Comparison of ENCODE assay signal across 13 cellular contexts in the genomic region with DNA sequence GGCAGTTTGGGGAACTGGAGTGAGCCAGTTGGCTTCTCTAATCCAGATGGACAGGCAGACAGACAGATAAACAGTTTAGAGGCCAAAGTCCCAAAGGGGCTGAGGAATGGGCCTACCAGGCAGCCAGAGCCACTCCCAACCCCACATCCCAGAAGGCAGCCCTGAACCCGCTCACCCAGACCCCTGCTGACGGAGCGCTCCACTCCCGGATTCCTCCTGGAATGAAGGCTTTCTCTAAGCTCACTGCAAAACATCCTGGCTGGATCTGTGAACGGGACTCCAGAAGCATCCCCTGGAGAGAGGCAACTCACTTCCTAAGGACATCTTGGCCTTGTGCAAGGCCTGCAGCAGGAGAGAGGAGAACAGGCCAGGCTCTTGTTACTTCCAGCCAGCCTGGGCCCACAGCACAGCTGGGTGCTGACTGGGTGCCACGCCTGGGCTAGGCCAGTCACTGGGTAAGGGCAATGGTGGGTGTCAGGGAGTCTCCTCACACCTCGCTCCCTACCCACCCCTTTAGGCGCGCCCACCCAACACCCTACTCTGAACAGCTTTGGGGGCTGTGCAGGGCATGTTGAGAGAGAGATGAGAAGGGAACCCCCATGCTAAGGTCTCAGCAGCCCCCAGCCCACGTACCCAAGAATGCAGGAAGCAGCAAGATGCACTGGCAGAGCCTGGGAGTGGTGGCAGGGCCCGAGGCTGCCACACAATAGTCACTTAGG.
DNase-seq lines count a peak whose midpoint lies in the region; ATAC-seq and TF ChIP-seq lines count a peak whose summit lies in the region.
"Had no signal": no experiment of that assay in that cellular context is flagged by ENCODE, and none has a peak within 500 bp of the region (broad histone marks: within the 10 kb centered on the region; RNA-seq: fewer than 3 reads in every experiment).

No MANE protein-coding gene starts in this region.

- no peaks in the 10 kb centered on the region for H3K4me1 ChIP-seq in HEK293 (ENCODE audit: control insufficient read depth, insufficient read depth, low read length)
- H3K4me1 ChIP-seq in colonic mucosa = no peaks in the 10 kb centered on the region
- H3K4me1 ChIP-seq: left lung had no signal

- H3K27ac ChIP-seq in HEK293 (ENCODE audit: extremely low read depth, low read depth, low read length) (no peak overlapping the region), colonic mucosa (no peak overlapping the region)
- H3K27ac ChIP-seq: left lung had no signal

- no peaks in the 10 kb centered on the region for H3K27me3 Mint-ChIP-seq in naive thymus-derived CD8-positive, alpha-beta T cell

- no peaks in the 10 kb centered on the region for H3K4me1 Mint-ChIP-seq in naive thymus-derived CD8-positive, alpha-beta T cell
- H3K4me1 Mint-ChIP-seq: B cell had no signal

- H3K9me3 Mint-ChIP-seq in naive thymus-derived CD8-positive, alpha-beta T cell = no peaks in the 10 kb centered on the region

- no peaks in the 10 kb centered on the region for H3K36me3 Mint-ChIP-seq in naive thymus-derived CD8-positive, alpha-beta T cell

- H3K4me3 ChIP-seq in HEK293 (ENCODE audit: low read depth, low read length) (no peak overlapping the region), colonic mucosa (no peak overlapping the region)
- H3K4me3 ChIP-seq: left lung had no signal

- POLR2A ChIA-PET in HEK293 (lab: Yijun Ruan, JAX) = no interaction called here
- POLR2A ChIA-PET in naive thymus-derived CD8-positive, alpha-beta T cell (lab: Charles Lee) = no interaction called here

- CTCF ChIA-PET in HEK293 (lab: Yijun Ruan, JAX) = no interaction called here

- no peaks in the 10 kb centered on the region for H3K27me3 ChIP-seq in colonic mucosa
- H3K27me3 ChIP-seq: left lung had no signal

- intact Hi-C loops in colonic mucosa (cut with DNase I) = no loop called here
- intact Hi-C loops in sciatic nerve (cut with DNase I) = no loop called here

- H3K9ac ChIP-seq in colonic mucosa (ENCODE audit: low read depth in 2 of 2, low read length in 2 of 2) = no peak overlapping the region

- peak; percentile 95 for ATAC-seq in sciatic nerve
- no peak for ATAC-seq in naive thymus-derived CD8-positive, alpha-beta T cell
- no peak for ATAC-seq in HG03139 (IDR thresholded peaks at IDR 0.05; ENCODE audit: unreplicated experiment)
- ATAC-seq: left lung had no signal

- DNase-seq in colonic mucosa = peak; percentile 22
- peak; percentile 55 for DNase-seq in islet precursor cell
- DNase-seq in sciatic nerve (ENCODE audit: low spot score) = peak; percentile 79
- DNase-seq in naive thymus-derived CD8-positive, alpha-beta T cell = no peak
- DNase-seq in NCI-H1417 treated with DMSO at 0.1 percent for 48 hours (lab: John Stamatoyannopoulos, UW) = no peak
- DNase-seq in CD1c-positive myeloid dendritic cell (ENCODE audit: extremely low spot score) = no peak
- DNase-seq: activated CD4-positive, alpha-beta T cell treated with anti-CD3 and anti-CD28 coated beads for 4 hours; anterior cingulate cortex; effector CD8-positive, alpha-beta T cell; left lung had no signal

- H3K4me3 Mint-ChIP-seq in naive thymus-derived CD8-positive, alpha-beta T cell = no peak overlapping the region
- H3K4me3 Mint-ChIP-seq: B cell had no signal

- no peak for TF ChIP-seq CTCF in HEK293 (tag by site-specific recombination; IDR thresholded peaks at IDR 0.05)
- TF ChIP-seq CTCF in colonic mucosa (IDR thresholded peaks at IDR 0.05) = no peak

- no peaks in the 10 kb centered on the region for H3K36me3 ChIP-seq in HEK293 (ENCODE audit: control insufficient read depth in 2 of 2, insufficient read depth in 1 of 2, low read length in 2 of 2)
- no peaks in the 10 kb centered on the region for H3K36me3 ChIP-seq in colonic mucosa
- H3K36me3 ChIP-seq: left lung had no signal

- H3K9me3 ChIP-seq in HEK293 (ENCODE audit: control insufficient read depth, insufficient read depth, low read depth, low read length) (no peaks in the 10 kb centered on the region), colonic mucosa (no peaks in the 10 kb centered on the region)
- H3K9me3 ChIP-seq: left lung had no signal

- H3K27ac Mint-ChIP-seq in naive thymus-derived CD8-positive, alpha-beta T cell = no peak overlapping the region
- H3K27ac Mint-ChIP-seq: B cell had no signal

TF ChIP-seq in HEK293, 187 proteins besides CTCF, POLR2A, EP300 and RAD21:
- TF ChIP-seq ZNF701 (tag by site-specific recombination; IDR thresholded peaks at IDR 0.05) (no peak), KLF10 (tag by site-specific recombination; IDR thresholded peaks at IDR 0.05) (no peak), ZBTB7A (tag by site-specific recombination; IDR thresholded peaks at IDR 0.05; ENCODE audit: low read depth) (no peak), ZIC2 (tag by site-specific recombination; IDR thresholded peaks at IDR 0.05) (peak; percentile 38), ZNF16 (tag by site-specific recombination; IDR thresholded peaks at IDR 0.05; ENCODE audit: low read depth) (no peak)
- TF ChIP-seq, protein P1, sequence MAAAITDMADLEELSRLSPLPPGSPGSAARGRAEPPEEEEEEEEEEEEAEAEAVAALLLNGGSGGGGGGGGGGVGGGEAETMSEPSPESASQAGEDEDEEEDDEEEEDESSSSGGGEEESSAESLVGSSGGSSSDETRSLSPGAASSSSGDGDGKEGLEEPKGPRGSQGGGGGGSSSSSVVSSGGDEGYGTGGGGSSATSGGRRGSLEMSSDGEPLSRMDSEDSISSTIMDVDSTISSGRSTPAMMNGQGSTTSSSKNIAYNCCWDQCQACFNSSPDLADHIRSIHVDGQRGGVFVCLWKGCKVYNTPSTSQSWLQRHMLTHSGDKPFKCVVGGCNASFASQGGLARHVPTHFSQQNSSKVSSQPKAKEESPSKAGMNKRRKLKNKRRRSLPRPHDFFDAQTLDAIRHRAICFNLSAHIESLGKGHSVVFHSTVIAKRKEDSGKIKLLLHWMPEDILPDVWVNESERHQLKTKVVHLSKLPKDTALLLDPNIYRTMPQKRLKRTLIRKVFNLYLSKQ (tag by site-specific recombination; IDR thresholded peaks at IDR 0.05; ENCODE audit: borderline replicate concordance) = no peak
TF ChIP-seq in HEK293: peak in this region for 1.

Comparison
In these comparisons a context has a peak if more than half of its experiments do, and no peak if none do; other contexts are left out.
1. DNase-seq: peak in colonic mucosa (single experiment), islet precursor cell (single experiment) and sciatic nerve (single experiment); none in naive thymus-derived CD8-positive, alpha-beta T cell (0 of 10), NCI-H1417 treated with DMSO at 0.1 percent for 48 hours (single experiment) and CD1c-positive myeloid dendritic cell (single experiment).